In genomic region chr11:126297004-126297403, GRCh38 we compare ENCODE assay signal across 25 cellular contexts.
"Had no signal": no experiment of that assay in that cellular context is flagged by ENCODE, and none has a peak within 500 bp of the region (broad histone marks: within the 10 kb centered on the region; RNA-seq: fewer than 3 reads in every experiment).

No MANE protein-coding gene starts in this region.

- H3K4me1 Mint-ChIP-seq: mesothelial cell of epicardium had no signal

- H3K4me3 ChIP-seq: left ventricle myocardium inferior, lung, ovary, right atrium auricular region, skin epidermis, stomach, testis, thyroid gland, transverse colon, upper lobe of left lung, vagina had no signal

- H3K27ac Mint-ChIP-seq: mesothelial cell of epicardium; natural killer cell treated with Interleukin-12 subunit alpha and Interleukin-12 subunit beta and Interleukin-15 and Interleukin-18, amount 100 ng/mL, for 72 hours; progenitor cell of endocrine pancreas; stimulated activated naive B cell treated with anti-CD40 and anti-IgM and Interleukin-4, amounts not matched to agents 10 μg/mL and 1 μg/mL and 100 μg/mL, for 72 hours had no signal

- H3K9me3 Mint-ChIP-seq: mesothelial cell of epicardium; naive thymus-derived CD4-positive, alpha-beta T cell; natural killer cell treated with Interleukin-12 subunit alpha and Interleukin-12 subunit beta and Interleukin-15 and Interleukin-18, amount 100 ng/mL, for 72 hours; stimulated activated naive B cell treated with anti-CD40 and anti-IgM and Interleukin-4, amounts not matched to agents 10 μg/mL and 1 μg/mL and 100 μg/mL, for 72 hours had no signal

- DNase-seq: hypothalamus; islet precursor cell; left ventricle myocardium inferior; mesendoderm; naive thymus-derived CD4-positive, alpha-beta T cell; stimulated activated CD4-positive, alpha-beta T cell treated with anti-CD3 and anti-CD28 coated beads, Interleukin-12 subunit alpha, Interleukin-12 subunit beta, amount 100 ng/mL, for 4 hours; stimulated activated CD4-positive, alpha-beta T cell treated with anti-CD3 and anti-CD28 coated beads, Interleukin-15, amount 100 ng/mL, for 24 hours; stimulated activated CD4-positive, alpha-beta T cell treated with anti-CD3 and anti-CD28 coated beads, Interleukin-2, amount 100 ng/mL, for 24 hours; stimulated activated CD4-positive, alpha-beta T cell treated with anti-CD3 and anti-CD28 coated beads, Interleukin-4, amount 100 ng/mL, for 1 hour; stimulated activated naive B cell treated with anti-CD40 and anti-IgM and Interleukin-4, amounts not matched to agents 10 μg/mL and 1 μg/mL and 100 μg/mL, for 72 hours; stimulated activated naive CD8-positive, alpha-beta T cell treated with anti-CD3 and anti-CD28 coated beads, Interleukin-15, Interleukin-2, amounts not matched to agents 100 U/mL and 50 U/mL, for 24 hours; stomach; testis; thyroid gland; transverse colon; upper lobe of left lung had no signal

- H3K4me3 Mint-ChIP-seq: mesothelial cell of epicardium; naive thymus-derived CD4-positive, alpha-beta T cell; natural killer cell treated with Interleukin-12 subunit alpha and Interleukin-12 subunit beta and Interleukin-15 and Interleukin-18, amount 100 ng/mL, for 72 hours; stimulated activated naive B cell treated with anti-CD40 and anti-IgM and Interleukin-4, amounts not matched to agents 10 μg/mL and 1 μg/mL and 100 μg/mL, for 72 hours had no signal

- ATAC-seq: naive thymus-derived CD4-positive, alpha-beta T cell; natural killer cell treated with Interleukin-12 subunit alpha and Interleukin-12 subunit beta and Interleukin-15 and Interleukin-18, amount 100 ng/mL, for 72 hours; sciatic nerve; stimulated activated naive B cell treated with anti-CD40 and anti-IgM and Interleukin-4, amounts not matched to agents 10 μg/mL and 1 μg/mL and 100 μg/mL, for 72 hours; stimulated activated naive CD8-positive, alpha-beta T cell treated with anti-CD3 and anti-CD28 coated beads, Interleukin-15, Interleukin-2, amounts not matched to agents 100 U/mL and 50 U/mL, for 24 hours had no signal

- H3K4me1 ChIP-seq: left ventricle myocardium inferior, right atrium auricular region, stomach, testis, thyroid gland, transverse colon, upper lobe of left lung, vagina had no signal

- H3K9me3 ChIP-seq: left ventricle myocardium inferior, ovary, right atrium auricular region, stomach, testis, thyroid gland, transverse colon, upper lobe of left lung, vagina had no signal

- H3K27me3 Mint-ChIP-seq: naive thymus-derived CD4-positive, alpha-beta T cell; natural killer cell treated with Interleukin-12 subunit alpha and Interleukin-12 subunit beta and Interleukin-15 and Interleukin-18, amount 100 ng/mL, for 72 hours; progenitor cell of endocrine pancreas; stimulated activated naive B cell treated with anti-CD40 and anti-IgM and Interleukin-4, amounts not matched to agents 10 μg/mL and 1 μg/mL and 100 μg/mL, for 72 hours had no signal

- H3K36me3 ChIP-seq: ovary had no signal
